ENCODE assay signal across 8 cellular contexts in genomic region chr16:12803203-12804093, GRCh38. TPM values are rescaled to one million over a fixed set of nuclear protein-coding genes. Genes with fewer than 3 reads are reported as not detected.
DNase-seq lines count a peak whose midpoint lies in the region; ATAC-seq lines count a peak whose summit lies in the region.

TSS of gene CPPED1 (minus strand) at chr16:12803887. CDS start at chr16:12803776, 111 bp downstream.

- DNase-seq in COR-L47 (lab: John Stamatoyannopoulos, UW) (peak; percentile 89), OCI-M1 (lab: John Stamatoyannopoulos, UW) (peak; percentile 96), activated T-cell treated with anti-CD3 and anti-CD28 coated beads for 48 hours (ENCODE audit: low read depth) (peak; percentile 92), epithelial cell of prostate (ENCODE audit: low read depth, low spot score) (peak; percentile 52), mucosa of gallbladder (ENCODE audit: low spot score) (peak; percentile 93)
- DNase-seq in stimulated activated CD8-positive, alpha-beta memory T cell treated with anti-CD3 and anti-CD28 coated beads, Interleukin-4, amount 100 ng/mL, for 1 hour (ENCODE audit: low read depth in 2 of 2, low spot score in 1 of 2) = peak; percentile 70 to 79

- no peaks in the 10 kb centered on the region for H3K27me3 ChIP-seq in HUES48 (ENCODE audit: control insufficient read depth, insufficient read depth, low read length)

- peaks cover 7% of the 10 kb centered on the region; the same call in 1 of the 2 replicates for H3K4me1 ChIP-seq in HUES48 (ENCODE audit: control insufficient read depth, insufficient read depth, low read length)

- peak within 1 kb of the TSS; percentile 74 for H3K27ac ChIP-seq in HUES48 (ENCODE audit: low read depth, low read length)
- peak within 1 kb of the TSS; percentile 71 for H3K27ac ChIP-seq in epithelial cell of prostate

- peak; percentile 82 for ATAC-seq in GM21381 (IDR thresholded peaks at IDR 0.05; ENCODE audit: unreplicated experiment)

- H3K9ac ChIP-seq in HUES48 (ENCODE audit: low read depth, low read length) = peak within 1 kb of the TSS; percentile 71

- H3K9me3 ChIP-seq in HUES48 (ENCODE audit: control insufficient read depth, insufficient read depth, low read length) = no peaks in the 10 kb centered on the region

- peak within 1 kb of the TSS; percentile 93 for H3K4me3 ChIP-seq in HUES48 (ENCODE audit: low read depth, low read length)

- H3K36me3 ChIP-seq in HUES48 (ENCODE audit: control insufficient read depth, insufficient read depth, low read length) = no peaks in the 10 kb centered on the region

RNA-seq across cellular contexts. Expression of gene CPPED1, which starts in this region (rescaled TPM):
- total RNA-seq in mucosa of gallbladder = 17.5 TPM

Comparison
In these comparisons a context has a peak if more than half of its experiments do, and no peak if none do; other contexts are left out.
1. Peak in every context shown above with its lines: DNase-seq, ATAC-seq, H3K4me3 ChIP-seq and H3K27ac ChIP-seq.